21 cellular contexts compared by ENCODE assay signal in genomic region chr17:57966875-57967274, GRCh38.
"Had no signal": no experiment of that assay in that cellular context is flagged by ENCODE, and none has a peak within 500 bp of the region (broad histone marks: within the 10 kb centered on the region; RNA-seq: fewer than 3 reads in every experiment).

No MANE protein-coding gene starts in this region.

- H3K4me3 Mint-ChIP-seq: activated CD4-positive, alpha-beta T cell treated with anti-CD3 and anti-CD28 coated beads, Interleukin-2, amount 10 ng/mL, durations not matched to agents 7 days and 5 days; activated CD8-positive, alpha-beta T cell treated with anti-CD3 and anti-CD28 coated beads for 36 hours; activated naive CD8-positive, alpha-beta T cell; effector memory CD8-positive, alpha-beta T cell; naive B cell had no signal

- H3K27ac ChIP-seq: adrenal gland, ascending aorta, brain microvascular endothelial cell, hepatocyte, lower lobe of right lung, testis had no signal

- H3K36me3 ChIP-seq: adrenal gland, brain microvascular endothelial cell had no signal

- DNase-seq: activated CD4-positive, alpha-beta T cell treated with anti-CD3 and anti-CD28 coated beads, Interleukin-2, amount 10 ng/mL, durations not matched to agents 7 days and 5 days; activated CD8-positive, alpha-beta T cell treated with anti-CD3 and anti-CD28 coated beads for 36 hours; activated gamma-delta T cell treated with Interleukin-2 at 50 U/mL for 16 hours; activated T-cell treated with anti-CD3 and anti-CD28 coated beads, Interleukin-2, amount 50 U/mL, for 1 hour; brain microvascular endothelial cell; central memory CD4-positive, alpha-beta T cell; effector memory CD8-positive, alpha-beta T cell; lower lobe of right lung; naive B cell; occipital lobe; SK-N-SH; stimulated activated CD4-positive, alpha-beta T cell treated with anti-CD3 and anti-CD28 coated beads, Interleukin-2, amount 100 ng/mL, for 48 hours; stimulated activated CD8-positive, alpha-beta memory T cell treated with anti-CD3 and anti-CD28 coated beads, Interleukin-4, amount 100 ng/mL, for 48 hours; stimulated activated naive CD4-positive, alpha-beta T cell; testis; trophoblast cell had no signal

- H3K4me1 Mint-ChIP-seq: activated CD4-positive, alpha-beta T cell treated with anti-CD3 and anti-CD28 coated beads, Interleukin-2, amount 10 ng/mL, durations not matched to agents 7 days and 5 days; naive B cell had no signal

- ATAC-seq: activated CD4-positive, CD25-positive, alpha-beta regulatory T cell treated with anti-CD3 and anti-CD28 coated beads, Interleukin-2, amount 50 U/mL, for 24 hours; activated CD8-positive, alpha-beta T cell treated with anti-CD3 and anti-CD28 coated beads for 36 hours; effector memory CD8-positive, alpha-beta T cell had no signal

- H3K79me2 ChIP-seq: hepatocyte had no signal

- H3K27me3 Mint-ChIP-seq: activated naive CD8-positive, alpha-beta T cell had no signal

- H3K4me3 ChIP-seq: adrenal gland, ascending aorta, hepatocyte, lower lobe of right lung, testis had no signal

- H3K36me3 Mint-ChIP-seq: activated naive CD8-positive, alpha-beta T cell; naive B cell had no signal

- H3K4me2 ChIP-seq: hepatocyte, SK-N-SH had no signal

- H3K27me3 ChIP-seq: adrenal gland, ascending aorta, brain microvascular endothelial cell, hepatocyte, testis had no signal

- H3K9ac ChIP-seq: SK-N-SH had no signal

- H3K27ac Mint-ChIP-seq: activated CD4-positive, alpha-beta T cell treated with anti-CD3 and anti-CD28 coated beads, Interleukin-2, amount 10 ng/mL, durations not matched to agents 7 days and 5 days; activated CD8-positive, alpha-beta T cell treated with anti-CD3 and anti-CD28 coated beads for 36 hours; activated naive CD8-positive, alpha-beta T cell; effector memory CD8-positive, alpha-beta T cell; naive B cell had no signal

- H3K4me1 ChIP-seq: ascending aorta, lower lobe of right lung, testis had no signal

- H3K9me3 ChIP-seq: adrenal gland, ascending aorta, lower lobe of right lung, SK-N-SH, testis had no signal

- H2AFZ ChIP-seq: hepatocyte had no signal

- H3K9me3 Mint-ChIP-seq: activated CD4-positive, alpha-beta T cell treated with anti-CD3 and anti-CD28 coated beads, Interleukin-2, amount 10 ng/mL, durations not matched to agents 7 days and 5 days; activated CD8-positive, alpha-beta T cell treated with anti-CD3 and anti-CD28 coated beads for 36 hours; effector memory CD8-positive, alpha-beta T cell; naive B cell had no signal
